1 cellular context compared by ENCODE assay signal in genomic region chr12:6943719-6944380, GRCh38.
TF ChIP-seq lines count a peak whose summit lies in the region.

Gene C12orf57, plus strand, starts transcription at chr12:6944022. Its CDS starts 100 bp downstream, at chr12:6944122.
Gene RNU7-1, plus strand, starts transcription at chr12:6943816.

TF ChIP-seq in K562, 482 proteins besides CTCF, POLR2A, EP300 and RAD21 (continued from another document and continues in another):
- peak; percentile 89 for TF ChIP-seq E4F1 (CRISPR knock-in tag; IDR thresholded peaks at IDR 0.05; ENCODE audit: borderline replicate concordance)
- peak; percentile 93 for TF ChIP-seq ELK3 (CRISPR knock-in tag; IDR thresholded peaks at IDR 0.05)
- peak; percentile 96 for TF ChIP-seq ZNF253 (CRISPR knock-in tag; conservative IDR thresholded peaks at IDR 0.05)
- TF ChIP-seq PBX2 (CRISPR knock-in tag; IDR thresholded peaks at IDR 0.05; ENCODE audit: low read depth): no peak
- no peak for TF ChIP-seq PBX2 (tag; conservative IDR thresholded peaks at IDR 0.05; ENCODE audit: low read depth)
- TF ChIP-seq CBX1 (IDR thresholded peaks at IDR 0.05; ENCODE audit: low read depth): peak; percentile 100
- peak; percentile 93 for TF ChIP-seq ZNF518B (CRISPR knock-in tag; IDR thresholded peaks at IDR 0.05)
- peak; percentile 96 for TF ChIP-seq KLF10 (CRISPR knock-in tag; IDR thresholded peaks at IDR 0.05)
- TF ChIP-seq NFRKB (IDR thresholded peaks at IDR 0.05; ENCODE audit: low read depth): no peak
- no peak for TF ChIP-seq PRDM10 (IDR thresholded peaks at IDR 0.05; ENCODE audit: partially characterized antibody)
- no peak for TF ChIP-seq ZNF280A (IDR thresholded peaks at IDR 0.05; ENCODE audit: low read depth, partially characterized antibody)
- peak; percentile 97 for TF ChIP-seq ELF4 (CRISPR knock-in tag; IDR thresholded peaks at IDR 0.05)
- 0 out of 2 replicates have a peak, but pooled peaks have one; percentile 9 for TF ChIP-seq THRAP3 (IDR thresholded peaks at IDR 0.05; ENCODE audit: borderline replicate concordance)
- TF ChIP-seq NFE2L1 (tag; IDR thresholded peaks at IDR 0.05; ENCODE audit: borderline replicate concordance, low read depth): no peak
- no peak for TF ChIP-seq ZNF583 (CRISPR knock-in tag; IDR thresholded peaks at IDR 0.05)
- peak; percentile 15; the same call in 1 of the 2 replicates for TF ChIP-seq ATF7 (IDR thresholded peaks at IDR 0.05)
- TF ChIP-seq NR2F6 (CRISPR knock-in tag; IDR thresholded peaks at IDR 0.05): peak; percentile 94; the same call in 1 of the 2 replicates
- TF ChIP-seq ZNF511 (CRISPR knock-in tag; IDR thresholded peaks at IDR 0.05): peak; percentile 84
- TF ChIP-seq KAT2B (IDR thresholded peaks at IDR 0.05; ENCODE audit: low read depth, low read length): no peak
- 0 out of 2 replicates have a peak, but pooled peaks have one; percentile 7 for TF ChIP-seq RBM15 (IDR thresholded peaks at IDR 0.05; ENCODE audit: insufficient read depth, low read length)
- TF ChIP-seq POLR2H (tag; IDR thresholded peaks at IDR 0.05; ENCODE audit: low read depth): peak; percentile 99
- TF ChIP-seq TCF7L2 (IDR thresholded peaks at IDR 0.05; ENCODE audit: low read depth, low read length): no peak
- TF ChIP-seq MYNN (IDR thresholded peaks at IDR 0.05): peak; percentile 69
- no peak for TF ChIP-seq MYNN (CRISPR knock-in tag; IDR thresholded peaks at IDR 0.05)
- TF ChIP-seq ERF (CRISPR knock-in tag; IDR thresholded peaks at IDR 0.05): peak; percentile 99
- TF ChIP-seq TRIM25 (IDR thresholded peaks at IDR 0.05; ENCODE audit: borderline replicate concordance): no peak
- TF ChIP-seq SMARCE1 (IDR thresholded peaks at IDR 0.05): no peak
- peak; percentile 82 for TF ChIP-seq NCOA4 (IDR thresholded peaks at IDR 0.05; ENCODE audit: partially characterized antibody)
- peak; percentile 71; the same call in 1 of the 2 replicates for TF ChIP-seq TFAP4 (CRISPR knock-in tag; IDR thresholded peaks at IDR 0.05; ENCODE audit: borderline replicate concordance)
- TF ChIP-seq ZNF740 (CRISPR knock-in tag; IDR thresholded peaks at IDR 0.05): no peak
- no peak for TF ChIP-seq ZNF740 (tag; IDR thresholded peaks at IDR 0.05)
